10 cellular contexts compared by ENCODE assay signal in genomic region chr2:48419884-48420511, GRCh38. TPM values are rescaled to one million over a fixed set of nuclear protein-coding genes. Genes with fewer than 3 reads are reported as not detected.
DNase-seq lines count a peak whose midpoint lies in the region; ATAC-seq and TF ChIP-seq lines count a peak whose summit lies in the region.
"Had no signal": no experiment of that assay in that cellular context is flagged by ENCODE, and none has a peak within 500 bp of the region (broad histone marks: within the 10 kb centered on the region; RNA-seq: fewer than 3 reads in every experiment).

No MANE protein-coding gene starts in this region.

- TF ChIP-seq CTCF in hepatocyte (IDR thresholded peaks at IDR 0.05; ENCODE audit: poor library complexity) (no peak), spleen (IDR thresholded peaks at IDR 0.05 in 8 of 11, conservative IDR thresholded peaks at IDR 0.05 in 3 of 11) (no peak), osteocyte (IDR thresholded peaks at IDR 0.05) (no peak)

- no peak for TF ChIP-seq POLR2A in spleen (IDR thresholded peaks at IDR 0.05)

- H3K4me2 ChIP-seq in hepatocyte: peak overlapping the region; percentile 62

- ATAC-seq in activated T-helper 17 cell treated with anti-CD3 and anti-CD28 coated beads, Interleukin-2, amount 50 U/mL, for 72 hours (replicated peaks): no peak

- intact Hi-C loops in spleen (cut with DNase I; ENCODE audit: low total_unique reads): loop anchor here (10.0 kb wide), 1 partner anchor 555 kb away; no protein-coding TSS in a partner anchor

- H4K20me1 ChIP-seq in hepatocyte (ENCODE audit: insufficient read depth, poor library complexity, severe bottlenecking): no peaks in the 10 kb centered on the region

- H3K27me3 ChIP-seq in hepatocyte (no peaks in the 10 kb centered on the region), spleen (replicated peaks in 1 of 7) (no peaks in the 10 kb centered on the region)

- DNase-seq in T-helper 1 cell (no peak), hepatocyte (ENCODE audit: low spot score) (no peak), spleen (peak; percentile 81), NCI-H774 (lab: John Stamatoyannopoulos, UW) (no peak), osteocyte (ENCODE audit: extremely low spot score, unreplicated experiment) (no peak)
- DNase-seq in stimulated activated CD4-positive, alpha-beta T cell treated with anti-CD3 and anti-CD28 coated beads, Interleukin-2, amount 100 ng/mL, for 48 hours: no peak

- no peaks in the 10 kb centered on the region for H3K27me3 Mint-ChIP-seq in T-helper 1 cell treated with Interleukin-12 subunit alpha and Interleukin-12 subunit beta and Interleukin-4 antibody, amounts not matched to agents 30 μg/mL and 1 μg/mL, for 36 hours (ENCODE audit: low read depth)
- no peaks in the 10 kb centered on the region for H3K27me3 Mint-ChIP-seq in activated T-helper 17 cell treated with anti-CD3 and anti-CD28 coated beads, Interleukin-2, amount 50 U/mL, for 72 hours
- H3K27me3 Mint-ChIP-seq in osteocyte (ENCODE audit: unreplicated experiment): peaks cover 3% of the 10 kb centered on the region

- H3K4me1 ChIP-seq in hepatocyte (ENCODE audit: insufficient read depth) (peaks cover 11% of the 10 kb centered on the region), spleen (peaks cover 10 to 47% (median 31%) of the 10 kb centered on the region in 6 donors)

- H2AFZ ChIP-seq in hepatocyte: no peak overlapping the region

- H3K36me3 ChIP-seq in hepatocyte (replicated peaks; ENCODE audit: insufficient read depth, low read depth) (no peaks in the 10 kb centered on the region), spleen (no peaks in the 10 kb centered on the region)
- H3K36me3 ChIP-seq: prostate gland had no signal

- no peaks in the 10 kb centered on the region for H3K9me2 ChIP-seq in hepatocyte (replicated peaks; ENCODE audit: insufficient read depth)

- no peaks in the 10 kb centered on the region for H3K9me3 Mint-ChIP-seq in T-helper 1 cell treated with Interleukin-12 subunit alpha and Interleukin-12 subunit beta and Interleukin-4 antibody, amounts not matched to agents 30 μg/mL and 1 μg/mL, for 36 hours
- no peaks in the 10 kb centered on the region for H3K9me3 Mint-ChIP-seq in activated T-helper 17 cell treated with anti-CD3 and anti-CD28 coated beads, Interleukin-2, amount 50 U/mL, for 72 hours
- H3K9me3 Mint-ChIP-seq in osteocyte (ENCODE audit: unreplicated experiment): no peaks in the 10 kb centered on the region

- H3K36me3 Mint-ChIP-seq in T-helper 1 cell treated with Interleukin-12 subunit alpha and Interleukin-12 subunit beta and Interleukin-4 antibody, amounts not matched to agents 30 μg/mL and 1 μg/mL, for 36 hours (ENCODE audit: low read depth): no peaks in the 10 kb centered on the region
- H3K36me3 Mint-ChIP-seq in activated T-helper 17 cell treated with anti-CD3 and anti-CD28 coated beads, Interleukin-2, amount 50 U/mL, for 72 hours (ENCODE audit: low read depth): peaks cover 5% of the 10 kb centered on the region
- no peaks in the 10 kb centered on the region for H3K36me3 Mint-ChIP-seq in osteocyte (ENCODE audit: unreplicated experiment)

- peak overlapping the region; percentile 78 for H3K27ac Mint-ChIP-seq in T-helper 1 cell treated with Interleukin-12 subunit alpha and Interleukin-12 subunit beta and Interleukin-4 antibody, amounts not matched to agents 30 μg/mL and 1 μg/mL, for 36 hours
- H3K27ac Mint-ChIP-seq in activated T-helper 17 cell treated with anti-CD3 and anti-CD28 coated beads, Interleukin-2, amount 50 U/mL, for 72 hours: peak overlapping the region; percentile 87
- no peak overlapping the region for H3K27ac Mint-ChIP-seq in osteocyte (ENCODE audit: unreplicated experiment)

- no peak overlapping the region for H3K4me3 Mint-ChIP-seq in T-helper 1 cell treated with Interleukin-12 subunit alpha and Interleukin-12 subunit beta and Interleukin-4 antibody, amounts not matched to agents 30 μg/mL and 1 μg/mL, for 36 hours
- H3K4me3 Mint-ChIP-seq in activated T-helper 17 cell treated with anti-CD3 and anti-CD28 coated beads, Interleukin-2, amount 50 U/mL, for 72 hours: peak overlapping the region; percentile 67
- H3K4me3 Mint-ChIP-seq in osteocyte (ENCODE audit: unreplicated experiment): no peak overlapping the region

- H3K4me3 ChIP-seq in hepatocyte (no peak overlapping the region), spleen (peak overlapping the region in 1 of 8 donors; percentile 52)
- H3K4me3 ChIP-seq: prostate gland had no signal

- H3K9me3 ChIP-seq in hepatocyte (ENCODE audit: low read depth): no peaks in the 10 kb centered on the region
- H3K9me3 ChIP-seq in spleen: no peaks in the 10 kb centered on the region
- H3K9me3 ChIP-seq: prostate gland had no signal

- H3K27ac ChIP-seq in hepatocyte: no peak overlapping the region
- H3K27ac ChIP-seq in spleen: peak overlapping the region in 5 of 8 donors; percentile 5 to 74 (median 59)
- H3K27ac ChIP-seq: 22Rv1, prostate gland had no signal

- H3K79me2 ChIP-seq in hepatocyte: no peaks in the 10 kb centered on the region

- 90% methylated on average over 23 of the region's 23 CpGs for WGBS in hepatocyte (ENCODE audit: low lambda C conversion rate, missing lambda C conversion rate)
- WGBS in spleen, 5 donors: 59 to 84% (median 81%) methylated on average over 20 to 23 of the region's 23 CpGs

- peaks cover 34% of the 10 kb centered on the region for H3K4me1 Mint-ChIP-seq in T-helper 1 cell treated with Interleukin-12 subunit alpha and Interleukin-12 subunit beta and Interleukin-4 antibody, amounts not matched to agents 30 μg/mL and 1 μg/mL, for 36 hours (ENCODE audit: low read depth)
- peaks cover 19% of the 10 kb centered on the region for H3K4me1 Mint-ChIP-seq in activated T-helper 17 cell treated with anti-CD3 and anti-CD28 coated beads, Interleukin-2, amount 50 U/mL, for 72 hours
- H3K4me1 Mint-ChIP-seq in osteocyte (ENCODE audit: unreplicated experiment): peaks cover 5% of the 10 kb centered on the region

RNA-seq across cellular contexts. Expression of gene PPP1R21, which starts 20.6 kb away (rescaled TPM):
- 10 to 100 TPM; 25.6 to 39.6 TPM for total RNA-seq in activated T-helper 17 cell treated with anti-CD3 and anti-CD28 coated beads, Interleukin-2, amount 50 U/mL, for 72 hours
- total RNA-seq in hepatocyte (28.8 and 32.9 TPM in 2 replicates), spleen (10 to 100 TPM; 34.5 to 82.2 (median 47.9) TPM), osteocyte (16.6 and 18.5 TPM in 2 replicates)
- polyA plus RNA-seq in hepatocyte (25.0 and 26.2 TPM in 2 replicates), spleen (10 to 100 TPM; 36.3 to 46.6 (median 40.8) TPM)
